ENCODE assay signal across 28 cellular contexts in genomic region chr13:40292536-40292935, GRCh38.
"Had no signal": no experiment of that assay in that cellular context is flagged by ENCODE, and none has a peak within 500 bp of the region (broad histone marks: within the 10 kb centered on the region; RNA-seq: fewer than 3 reads in every experiment).

No MANE protein-coding gene starts in this region.

- H3K27me3 ChIP-seq: hepatocyte, neural progenitor cell, neutrophil, right lobe of liver, stomach, testis, thyroid gland, transverse colon, upper lobe of left lung, vagina had no signal

- H3K27ac ChIP-seq: hepatocyte, neural progenitor cell, neutrophil, parathyroid adenoma, psoas muscle, right lobe of liver, stomach, testis, thyroid gland, transverse colon, upper lobe of left lung, vagina had no signal

- DNase-seq: islet precursor cell; mesendoderm; naive B cell; natural killer cell; nephron progenitor cell; occipital lobe; psoas muscle; right lobe of liver; stimulated activated CD4-positive, alpha-beta T cell treated with anti-CD3 and anti-CD28 coated beads, Interleukin-1b, Interleukin-23, amount 100 ng/mL, for 48 hours; stimulated activated CD4-positive, alpha-beta T cell treated with anti-CD3 and anti-CD28 coated beads, Interleukin-2, amount 100 ng/mL, for 48 hours; stimulated activated CD4-positive, alpha-beta T cell treated with anti-CD3 and anti-CD28 coated beads, Interleukin-4, amount 100 ng/mL, for 4 hours; stimulated activated CD8-positive, alpha-beta memory T cell treated with anti-CD3 and anti-CD28 coated beads, Interleukin-4, amount 100 ng/mL, for 48 hours; stimulated activated naive B cell treated with anti-CD40 and anti-IgM and Interleukin-4, amounts not matched to agents 10 μg/mL and 1 μg/mL and 100 μg/mL, for 72 hours; stimulated activated naive CD8-positive, alpha-beta T cell treated with anti-CD3 and anti-CD28 coated beads, Interleukin-15, Interleukin-2, amounts not matched to agents 100 U/mL and 50 U/mL, for 24 hours; stomach; testis; thyroid gland; transverse colon; upper lobe of left lung had no signal

- H3K36me3 ChIP-seq: neural progenitor cell, neutrophil, right lobe of liver, stomach, thyroid gland, transverse colon, upper lobe of left lung had no signal

- H3K4me1 Mint-ChIP-seq: mesothelial cell of epicardium, naive B cell, natural killer cell, nephron progenitor cell, neural progenitor cell had no signal

- H3K9me3 Mint-ChIP-seq: natural killer cell had no signal

- H3K9me3 ChIP-seq: neutrophil, right lobe of liver, testis, thyroid gland had no signal

- ATAC-seq: left lobe of liver; natural killer cell; right lobe of liver; stimulated activated naive B cell treated with anti-CD40 and anti-IgM and Interleukin-4, amounts not matched to agents 10 μg/mL and 1 μg/mL and 100 μg/mL, for 72 hours; stimulated activated naive CD8-positive, alpha-beta T cell treated with anti-CD3 and anti-CD28 coated beads, Interleukin-15, Interleukin-2, amounts not matched to agents 100 U/mL and 50 U/mL, for 24 hours had no signal

- H3K4me3 Mint-ChIP-seq: mesothelial cell of epicardium; naive B cell; natural killer cell; nephron progenitor cell; neural progenitor cell; stimulated activated naive B cell treated with anti-CD40 and anti-IgM and Interleukin-4, amounts not matched to agents 10 μg/mL and 1 μg/mL and 100 μg/mL, for 72 hours had no signal

- H3K27ac Mint-ChIP-seq: mesothelial cell of epicardium; naive B cell; natural killer cell; nephron progenitor cell; neural progenitor cell; stimulated activated naive B cell treated with anti-CD40 and anti-IgM and Interleukin-4, amounts not matched to agents 10 μg/mL and 1 μg/mL and 100 μg/mL, for 72 hours had no signal

- H3K4me3 ChIP-seq: hepatocyte, lung, neural progenitor cell, psoas muscle, right lobe of liver, smooth muscle cell, stomach, testis, thyroid gland, transverse colon, upper lobe of left lung, vagina had no signal

- H3K4me1 ChIP-seq: neural progenitor cell, parathyroid adenoma, psoas muscle, right lobe of liver, stomach, testis, thyroid gland, transverse colon, upper lobe of left lung, vagina had no signal

- H3K27me3 Mint-ChIP-seq: naive B cell; stimulated activated naive B cell treated with anti-CD40 and anti-IgM and Interleukin-4, amounts not matched to agents 10 μg/mL and 1 μg/mL and 100 μg/mL, for 72 hours had no signal

- H3K36me3 Mint-ChIP-seq: natural killer cell, neural progenitor cell had no signal
